In the genomic region with DNA sequence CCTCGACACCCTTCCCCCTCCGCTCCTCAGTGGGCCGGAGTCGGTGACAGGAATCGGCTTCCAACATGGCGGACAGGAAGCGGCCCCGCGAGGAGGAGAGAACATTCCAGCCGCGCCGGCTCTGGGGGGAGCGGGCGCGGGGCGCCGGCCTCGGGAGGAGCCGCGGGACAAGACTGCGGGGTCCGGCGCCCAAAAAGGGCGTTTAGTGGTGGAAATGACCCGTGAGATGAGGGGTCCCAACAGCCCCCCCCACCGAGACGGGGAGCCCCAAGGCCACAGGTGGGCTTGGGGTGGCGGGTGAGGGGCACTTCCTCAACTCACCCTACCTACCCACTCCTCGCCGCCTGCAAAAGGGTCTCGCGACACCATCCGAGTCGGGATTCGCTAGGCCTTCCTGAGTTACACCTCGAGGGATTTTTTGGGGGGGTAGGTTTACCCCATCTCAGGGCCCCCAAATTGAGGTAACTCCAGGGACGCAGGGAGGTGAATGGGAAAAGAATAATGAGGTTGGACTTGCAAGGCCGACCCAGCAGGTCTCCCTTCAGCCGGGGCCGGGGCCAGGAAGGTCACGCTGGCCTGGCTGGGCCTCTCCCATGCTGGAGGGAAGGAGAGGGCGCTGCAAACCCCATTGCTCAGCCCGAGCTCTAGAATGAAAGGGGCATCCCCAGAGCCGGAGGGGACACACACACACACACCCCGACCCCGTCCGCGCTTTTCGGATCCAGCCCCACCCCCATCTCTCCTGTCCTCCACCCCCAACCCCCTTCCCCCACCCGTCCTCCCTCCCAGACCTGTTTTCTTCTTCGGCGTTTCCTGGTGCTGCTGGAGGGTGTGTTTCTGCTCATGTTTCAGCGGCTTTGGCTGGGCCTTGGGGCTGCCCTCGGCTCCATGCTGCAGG, we compare ENCODE assay signal across 8 cellular contexts. TPM values are rescaled to one million over a fixed set of nuclear protein-coding genes. Genes with fewer than 3 reads are reported as not detected.
DNase-seq lines count a peak whose midpoint lies in the region; ATAC-seq and TF ChIP-seq lines count a peak whose summit lies in the region.

No MANE protein-coding gene starts in this region.

- no peak overlapping the region for H2BK12ac ChIP-seq in H9 (ENCODE audit: insufficient read length, low read depth, low read length)

- H2AK5ac ChIP-seq in H9 (ENCODE audit: insufficient read length, low read length) = no peak overlapping the region

- peak overlapping the region; percentile 50 for H3K18ac ChIP-seq in H9 (ENCODE audit: insufficient read length, low read depth, low read length)

- intact Hi-C loops in Caco-2 (cut with micrococcal nuclease; ENCODE audit: unreplicated experiment) = loop anchor here (5.0 kb wide), 1 partner anchor 299 kb away; the partner anchor contains the start of gene ANKRD13B
- intact Hi-C loops in dendritic cell treated with granulocyte-macrophage colony-stimulating factor and Interleukin-4, amounts not matched to agents 40 ng/mL and 50 ng/mL, for 4 days (cut with micrococcal nuclease) = loop anchor here (5.0 to 10.0 kb wide), 3 partner anchors 81 to 341 kb away; partner anchors contain the start of genes PHF12 and TAOK1

- H3K27ac ChIP-seq in H9 (ENCODE audit: insufficient read length, low read depth, low read length) (no peak overlapping the region), liver (ENCODE audit: low read depth in 1 of 2, low read length in 2 of 2) (peak overlapping the region; percentile 98 to 99)

- H4K5ac ChIP-seq in H9 (ENCODE audit: insufficient read length, low read depth, low read length) = no peak overlapping the region

- H3K79me2 ChIP-seq in H9 (ENCODE audit: insufficient read depth, low read length) = peaks cover 40% of the 10 kb centered on the region

- H3K23me2 ChIP-seq in H9 (ENCODE audit: insufficient read length, low read depth, low read length, poor library complexity, severe bottlenecking) = no peaks in the 10 kb centered on the region

- CTCF ChIA-PET in Caco-2 (lab: Charles Lee) = interaction anchor here (0.6 to 1.4 kb wide), 13 partner anchors 10 to 1029 kb away, joined by 3 to 11 read pairs (median 4); no protein-coding TSS in a partner anchor
- CTCF ChIA-PET in activated CD4-positive, alpha-beta T cell treated with anti-CD3 and anti-CD28 coated beads, Interleukin-2, amount 10 ng/mL, durations not matched to agents 7 days and 5 days (lab: Charles Lee) = interaction anchor here (0.6 to 3.3 kb wide), 10 partner anchors 12 to 348 kb away, joined by 3 to 26 read pairs (median 4); partner anchors contain the start of gene MYO18A

- H3K4me3 Mint-ChIP-seq in Caco-2 (ENCODE audit: unreplicated experiment) (peak overlapping the region; percentile 94), H9 (peak overlapping the region; percentile 100)
- H3K4me3 Mint-ChIP-seq in activated CD4-positive, alpha-beta T cell treated with anti-CD3 and anti-CD28 coated beads, Interleukin-2, amount 10 ng/mL, durations not matched to agents 7 days and 5 days = peak overlapping the region; percentile 97
- peak overlapping the region; percentile 98 for H3K4me3 Mint-ChIP-seq in dendritic cell treated with granulocyte-macrophage colony-stimulating factor and Interleukin-4, amounts not matched to agents 40 ng/mL and 50 ng/mL, for 4 days

- DNase-seq in Caco-2 (peak; percentile 78 to 79), H9 (peak; percentile 71), NCI-H2171 treated with DMSO at 0.1 percent for 48 hours (lab: John Stamatoyannopoulos, UW) (peak; percentile 59)
- DNase-seq in activated CD4-positive, alpha-beta T cell treated with anti-CD3 and anti-CD28 coated beads, Interleukin-2, amount 10 ng/mL, durations not matched to agents 7 days and 5 days = peak; percentile 62
- peak; percentile 66 for DNase-seq in stimulated activated CD4-positive, alpha-beta T cell treated with anti-CD3 and anti-CD28 coated beads, Interleukin-4, amount 100 ng/mL, for 24 hours

- no peak overlapping the region for H4K8ac ChIP-seq in H9 (replicated peaks; ENCODE audit: insufficient read length, low read depth, low read length)

- H3K4me1 ChIP-seq in Caco-2 (peaks cover 11% of the 10 kb centered on the region), H9 (ENCODE audit: insufficient read depth, low read length) (no peaks in the 10 kb centered on the region; the same call in 1 of the 2 replicates), liver (ENCODE audit: control insufficient read depth in 4 of 4, insufficient read depth in 4 of 4, low read length in 3 of 4) (peaks cover 4 to 35% (median 26%) of the 10 kb centered on the region in 4 donors)

- H3K4me1 Mint-ChIP-seq in Caco-2 (ENCODE audit: low read depth, unreplicated experiment) (peaks cover 13% of the 10 kb centered on the region), H9 (peaks cover 27 to 38% of the 10 kb centered on the region in 2 experiments)
- peaks cover 38% of the 10 kb centered on the region for H3K4me1 Mint-ChIP-seq in activated CD4-positive, alpha-beta T cell treated with anti-CD3 and anti-CD28 coated beads, Interleukin-2, amount 10 ng/mL, durations not matched to agents 7 days and 5 days
- H3K4me1 Mint-ChIP-seq in dendritic cell treated with granulocyte-macrophage colony-stimulating factor and Interleukin-4, amounts not matched to agents 40 ng/mL and 50 ng/mL, for 4 days (ENCODE audit: low read depth) = peaks cover 28% of the 10 kb centered on the region

- H4K20me1 ChIP-seq in H9 (ENCODE audit: control insufficient read depth, insufficient read depth, insufficient read length) = no peaks in the 10 kb centered on the region

- no peak overlapping the region for H3K4ac ChIP-seq in H9 (ENCODE audit: low read depth, low read length)

- TSS peak; percentile 46 for BruUV-seq in Caco-2 (replicated peaks; lab: Mats Ljungman, UMichigan)

- H2BK5ac ChIP-seq in H9 (ENCODE audit: insufficient read length, low read length) = no peak overlapping the region

- no peak overlapping the region for H3K23ac ChIP-seq in H9 (ENCODE audit: insufficient read length, low read depth, low read length)

- H3K9me3 ChIP-seq in Caco-2 (no peaks in the 10 kb centered on the region), H9 (ENCODE audit: control insufficient read depth, low read depth, low read length) (no peaks in the 10 kb centered on the region), liver (ENCODE audit: control insufficient read depth in 4 of 4, low read length in 3 of 4) (no peaks in the 10 kb centered on the region)

- POLR2A ChIA-PET in Caco-2 (lab: Charles Lee) = interaction anchor here (0.6 to 1.9 kb wide), 19 partner anchors 10 to 341 kb away, joined by 3 to 32 read pairs (median 4); partner anchors contain the start of genes MYO18A and TAOK1
- POLR2A ChIA-PET in activated CD4-positive, alpha-beta T cell treated with anti-CD3 and anti-CD28 coated beads, Interleukin-2, amount 10 ng/mL, durations not matched to agents 7 days and 5 days (lab: Charles Lee) = interaction anchor here (0.6 to 1.0 kb wide), 3 partner anchors 12 to 153 kb away, joined by 3 to 4 read pairs (median 3); no protein-coding TSS in a partner anchor

- no CpG with 5 or more reads among the region's 54 CpGs for WGBS in H9 (ENCODE audit: extremely low coverage, insufficient read length, low lambda C conversion rate)
- under 1% methylated on average over 54 of the region's 54 CpGs for WGBS in liver

- TF ChIP-seq CTCF in Caco-2 (IDR thresholded peaks at IDR 0.05; ENCODE audit: insufficient read depth in 1 of 2, low read depth in 1 of 2, low read length in 1 of 2, severe bottlenecking in 1 of 2, unreplicated experiment in 1 of 2) (no peak), H9 (conservative IDR thresholded peaks at IDR 0.05) (no peak), liver (IDR thresholded peaks at IDR 0.05; ENCODE audit: low read depth, low read length, missing input control) (no peak)

- H3T11ph ChIP-seq in H9 (ENCODE audit: low read length) = no peak overlapping the region

- H3K9me3 Mint-ChIP-seq in Caco-2 (ENCODE audit: unreplicated experiment) (no peaks in the 10 kb centered on the region), H9 (peaks cover 2 to 4% of the 10 kb centered on the region in 2 experiments; a peak in 4 of 5 replicates)
- no peaks in the 10 kb centered on the region for H3K9me3 Mint-ChIP-seq in activated CD4-positive, alpha-beta T cell treated with anti-CD3 and anti-CD28 coated beads, Interleukin-2, amount 10 ng/mL, durations not matched to agents 7 days and 5 days
- H3K9me3 Mint-ChIP-seq in dendritic cell treated with granulocyte-macrophage colony-stimulating factor and Interleukin-4, amounts not matched to agents 40 ng/mL and 50 ng/mL, for 4 days = no peaks in the 10 kb centered on the region

- H3K9ac ChIP-seq in H9 (ENCODE audit: extremely low read depth, insufficient read length, low read length) (peak overlapping the region; percentile 89), liver (ENCODE audit: low read depth in 1 of 2, low read length in 2 of 2) (peak overlapping the region; percentile 91 to 99)

- ATAC-seq in HG03439 (IDR thresholded peaks at IDR 0.05; ENCODE audit: unreplicated experiment) = no peak

- no peak for TF ChIP-seq RAD21 in liver (IDR thresholded peaks at IDR 0.05)

- no peak overlapping the region for H2BK120ac ChIP-seq in H9 (ENCODE audit: low read depth, low read length, poor library complexity, severe bottlenecking)

- H3K4me3 ChIP-seq in Caco-2 (ENCODE audit: low read depth, low read length) (peak overlapping the region; percentile 100), liver (ENCODE audit: low read depth in 1 of 3, low read length in 3 of 3) (peak overlapping the region; percentile 69 to 97 (median 95))

- H3K27me3 ChIP-seq in Caco-2 (replicated peaks; ENCODE audit: control insufficient read depth, insufficient read depth, low read length) (no peaks in the 10 kb centered on the region), H9 (ENCODE audit: insufficient read depth, low read length) (no peaks in the 10 kb centered on the region), liver (ENCODE audit: control insufficient read depth in 4 of 4, insufficient read depth in 4 of 4, low read length in 3 of 4) (no peaks in the 10 kb centered on the region)

- H3K27me3 Mint-ChIP-seq in Caco-2 (ENCODE audit: insufficient read depth, unreplicated experiment) (no peaks in the 10 kb centered on the region), H9 (ENCODE audit: low read depth) (0 out of 2 replicates have a peak, but pooled peaks cover 3% of the 10 kb centered on the region)
- no peaks in the 10 kb centered on the region for H3K27me3 Mint-ChIP-seq in activated CD4-positive, alpha-beta T cell treated with anti-CD3 and anti-CD28 coated beads, Interleukin-2, amount 10 ng/mL, durations not matched to agents 7 days and 5 days
- no peaks in the 10 kb centered on the region for H3K27me3 Mint-ChIP-seq in dendritic cell treated with granulocyte-macrophage colony-stimulating factor and Interleukin-4, amounts not matched to agents 40 ng/mL and 50 ng/mL, for 4 days

- peaks cover 63% of the 10 kb centered on the region for H3K36me3 Mint-ChIP-seq in Caco-2 (ENCODE audit: insufficient read depth, unreplicated experiment)
- peaks cover 26 to 42% (median 39%) of the 10 kb centered on the region in 3 experiments for H3K36me3 Mint-ChIP-seq in H9 (ENCODE audit: insufficient read depth in 1 of 3, low read depth in 3 of 3)
- peaks cover 33% of the 10 kb centered on the region for H3K36me3 Mint-ChIP-seq in activated CD4-positive, alpha-beta T cell treated with anti-CD3 and anti-CD28 coated beads, Interleukin-2, amount 10 ng/mL, durations not matched to agents 7 days and 5 days (ENCODE audit: low read depth)
- H3K36me3 Mint-ChIP-seq in dendritic cell treated with granulocyte-macrophage colony-stimulating factor and Interleukin-4, amounts not matched to agents 40 ng/mL and 50 ng/mL, for 4 days (ENCODE audit: low read depth) = peaks cover 50% of the 10 kb centered on the region

- no peak overlapping the region for H4K91ac ChIP-seq in H9 (ENCODE audit: insufficient read length, low read depth, low read length)

- H2BK20ac ChIP-seq in H9 (ENCODE audit: low read depth, low read length, poor library complexity, severe bottlenecking) = no peak overlapping the region

- H2BK15ac ChIP-seq in H9 (ENCODE audit: low read depth, low read length) = no peak overlapping the region

- no peak overlapping the region for H2AFZ ChIP-seq in H9 (ENCODE audit: low read length)

- H3K56ac ChIP-seq in H9 (ENCODE audit: insufficient read length, low read depth, low read length) = no peak overlapping the region

- H3K36me3 ChIP-seq in Caco-2 (ENCODE audit: control insufficient read depth, insufficient read depth, low read length) (no peaks in the 10 kb centered on the region), liver (ENCODE audit: control insufficient read depth in 4 of 4, insufficient read depth in 3 of 4, low read depth in 1 of 4, low read length in 3 of 4) (peaks cover 0 to 5% (median 3%) of the 10 kb centered on the region in 4 donors)

- H3K79me1 ChIP-seq in H9 (ENCODE audit: insufficient read depth, low read depth, low read length, poor library complexity, severe bottlenecking) = no peaks in the 10 kb centered on the region

- H3K27ac Mint-ChIP-seq in Caco-2 (ENCODE audit: unreplicated experiment) (peak overlapping the region; percentile 96), H9 (peak overlapping the region; percentile 99 to 100 (median 99))
- H3K27ac Mint-ChIP-seq in activated CD4-positive, alpha-beta T cell treated with anti-CD3 and anti-CD28 coated beads, Interleukin-2, amount 10 ng/mL, durations not matched to agents 7 days and 5 days = peak overlapping the region; percentile 99
- H3K27ac Mint-ChIP-seq in dendritic cell treated with granulocyte-macrophage colony-stimulating factor and Interleukin-4, amounts not matched to agents 40 ng/mL and 50 ng/mL, for 4 days = peak overlapping the region; percentile 98

- peak overlapping the region; percentile 54 for H3K4me2 ChIP-seq in H9 (ENCODE audit: insufficient read depth, insufficient read length, low read length)

- peak overlapping the region; percentile 81 for H3K14ac ChIP-seq in H9 (ENCODE audit: insufficient read depth, low read length)

RNA-seq across cellular contexts. Expression of gene NUFIP2, which starts 0.7 kb away (rescaled TPM):
- total RNA-seq in Caco-2 (2022) (105 and 114 TPM in 2 replicates), H9 (2021) (96.1 and 97.9 TPM in 2 replicates), liver (10 to 100 TPM; 21.9 to 30.2 TPM)
- total RNA-seq in activated CD4-positive, alpha-beta T cell treated with anti-CD3 and anti-CD28 coated beads, Interleukin-2, amount 10 ng/mL, durations not matched to agents 7 days and 5 days = 10 to 100 TPM; 66.9 to 85.4 TPM
- polyA plus RNA-seq in liver = 1 to 10 TPM; 2.7 to 7.0 TPM

RNA-seq across cellular contexts. Expression of gene CRYBA1, which starts 46.6 kb away (rescaled TPM):
- total RNA-seq in Caco-2 (2022) (not detected in 2 replicates), H9 (2021) (not detected in 2 replicates), liver (not detected)
- total RNA-seq in activated CD4-positive, alpha-beta T cell treated with anti-CD3 and anti-CD28 coated beads, Interleukin-2, amount 10 ng/mL, durations not matched to agents 7 days and 5 days = not detected
- polyA plus RNA-seq in liver = not detected
